ENCODE assay signal across 22 cellular contexts in the genomic region with DNA sequence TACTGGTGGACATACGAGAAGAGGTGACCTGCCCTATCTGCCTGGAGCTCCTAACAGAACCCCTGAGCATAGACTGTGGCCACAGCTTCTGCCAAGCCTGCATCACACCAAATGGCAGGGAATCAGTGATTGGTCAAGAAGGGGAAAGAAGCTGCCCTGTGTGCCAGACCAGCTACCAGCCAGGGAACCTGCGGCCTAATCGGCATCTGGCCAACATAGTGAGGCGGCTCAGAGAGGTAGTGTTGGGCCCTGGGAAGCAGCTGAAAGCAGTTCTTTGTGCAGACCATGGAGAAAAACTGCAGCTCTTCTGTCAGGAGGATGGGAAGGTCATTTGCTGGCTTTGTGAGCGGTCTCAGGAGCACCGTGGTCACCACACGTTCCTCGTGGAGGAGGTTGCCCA. TPM values are rescaled to one million over a fixed set of nuclear protein-coding genes. Genes with fewer than 3 reads are reported as not detected.
DNase-seq lines count a peak whose midpoint lies in the region; ATAC-seq and TF ChIP-seq lines count a peak whose summit lies in the region.
"Had no signal": no experiment of that assay in that cellular context is flagged by ENCODE, and none has a peak within 500 bp of the region (broad histone marks: within the 10 kb centered on the region; RNA-seq: fewer than 3 reads in every experiment).

No MANE protein-coding gene starts in this region.

- ATAC-seq in WTC11: no peak
- ATAC-seq in GM19397 (IDR thresholded peaks at IDR 0.05; ENCODE audit: unreplicated experiment): no peak
- ATAC-seq: K562, SK-N-SH treated with all-trans-retinoic acid at 6 μM for 48 hours had no signal

- no peaks in the 10 kb centered on the region for H3K9me3 ChIP-seq in BLaER1 treated with 17β-estradiol and CSF1 and Interleukin-3, amounts not matched to agents 10 nM and 100 nM (replicated peaks in 1 of 11)
- H3K9me3 ChIP-seq in smooth muscle cell (replicated peaks; ENCODE audit: low read depth) (no peaks in the 10 kb centered on the region), SJCRH30 (replicated peaks) (no peaks in the 10 kb centered on the region)

- H3K79me2 ChIP-seq in smooth muscle cell (ENCODE audit: low read depth): no peaks in the 10 kb centered on the region

- no peak for TF ChIP-seq CTCF in WTC11 (IDR thresholded peaks at IDR 0.05)
- no peak for TF ChIP-seq CTCF in smooth muscle cell (IDR thresholded peaks at IDR 0.05; ENCODE audit: borderline replicate concordance, insufficient read depth, poor library complexity, severe bottlenecking)

- no peak overlapping the region for H2AFZ ChIP-seq in smooth muscle cell (ENCODE audit: low read depth)

- H3K4me3 Mint-ChIP-seq in WTC11: no peak overlapping the region
- H3K4me3 Mint-ChIP-seq: CD4-positive, CD25-positive, alpha-beta regulatory T cell had no signal

- H3K27ac ChIP-seq in BLaER1 treated with 17β-estradiol and CSF1 and Interleukin-3, amounts not matched to agents 10 nM and 100 nM: no peak overlapping the region
- H3K27ac ChIP-seq in smooth muscle cell (ENCODE audit: low read depth) (peak overlapping the region; percentile 74), SJCRH30 (no peak overlapping the region)

- CTCF ChIA-PET in WTC11 (lab: Charles Lee): no interaction called here

- H3K9me3 Mint-ChIP-seq in WTC11: no peaks in the 10 kb centered on the region
- H3K9me3 Mint-ChIP-seq: CD4-positive, CD25-positive, alpha-beta regulatory T cell had no signal

- peaks cover 31% of the 10 kb centered on the region for H3K4me1 Mint-ChIP-seq in WTC11
- H3K4me1 Mint-ChIP-seq: CD4-positive, CD25-positive, alpha-beta regulatory T cell had no signal

- H3K27ac Mint-ChIP-seq in WTC11: peak overlapping the region; percentile 45; the same call in 1 of the 2 replicates
- H3K27ac Mint-ChIP-seq: CD4-positive, CD25-positive, alpha-beta regulatory T cell had no signal

- peaks cover 4% of the 10 kb centered on the region for H3F3A ChIP-seq in smooth muscle cell (ENCODE audit: low read depth)

- POLR2A ChIA-PET in WTC11 (lab: Charles Lee): no interaction called here

- H3K9ac ChIP-seq in BLaER1 treated with 17β-estradiol and CSF1 and Interleukin-3, amounts not matched to agents 10 nM and 100 nM: no peak overlapping the region
- H3K9ac ChIP-seq in smooth muscle cell (ENCODE audit: low read depth): no peak overlapping the region

- H3K36me3 Mint-ChIP-seq in WTC11: peaks cover 50% of the 10 kb centered on the region
- H3K36me3 Mint-ChIP-seq: CD4-positive, CD25-positive, alpha-beta regulatory T cell had no signal

- H3K4me2 ChIP-seq in BLaER1 treated with 17β-estradiol and CSF1 and Interleukin-3, amounts not matched to agents 10 nM and 100 nM: peak overlapping the region in 6 of 11 experiments; percentile 11 to 48 (median 26); a peak in 10 of 22 replicates
- H3K4me2 ChIP-seq in smooth muscle cell: no peak overlapping the region

- no peaks in the 10 kb centered on the region for H3K27me3 ChIP-seq in BLaER1 treated with 17β-estradiol and CSF1 and Interleukin-3, amounts not matched to agents 10 nM and 100 nM
- H3K27me3 ChIP-seq in smooth muscle cell (ENCODE audit: low read depth) (no peaks in the 10 kb centered on the region), SJCRH30 (0 out of 2 replicates have a peak, but pooled peaks cover 3% of the 10 kb centered on the region)

- H3K4me3 ChIP-seq in BLaER1 treated with 17β-estradiol and CSF1 and Interleukin-3, amounts not matched to agents 10 nM and 100 nM: no peak overlapping the region
- H3K4me3 ChIP-seq in smooth muscle cell (no peak overlapping the region), SJCRH30 (no peak overlapping the region)
- H3K4me3 ChIP-seq: K562 had no signal

- peaks cover 6 to 30% (median 21%) of the 10 kb centered on the region in 11 experiments; a peak in 16 of 22 replicates for H3K36me3 ChIP-seq in BLaER1 treated with 17β-estradiol and CSF1 and Interleukin-3, amounts not matched to agents 10 nM and 100 nM
- no peaks in the 10 kb centered on the region for H3K36me3 ChIP-seq in smooth muscle cell (ENCODE audit: low read depth)
- H3K36me3 ChIP-seq in SJCRH30: no peaks in the 10 kb centered on the region

- DNase-seq in WTC11 (ENCODE audit: low spot score): no peak
- peak; percentile 11 for DNase-seq in midbrain (lab: John Stamatoyannopoulos, UW)
- DNase-seq in smooth muscle cell (lab: John Stamatoyannopoulos, UW; ENCODE audit: unreplicated experiment): no peak
- DNase-seq in SJCRH30: no peak
- no peak for DNase-seq in HT-29 (ENCODE audit: low spot score)
- DNase-seq: AML-193; CD4-positive, CD25-positive, alpha-beta regulatory T cell; COR-L47; GDM1; GOT3; MV-4-11; NCI-H1417; NCI-H187 treated with DMSO at 0.1 percent for 48 hours; NCI-H226; NCI-H524; NCI-H82; RPMI8226; SHP77 treated with DMSO at 0.1 percent for 48 hours had no signal

- no peaks in the 10 kb centered on the region; a peak in 1 of 22 replicates for H4K20me1 ChIP-seq in BLaER1 treated with 17β-estradiol and CSF1 and Interleukin-3, amounts not matched to agents 10 nM and 100 nM
- H4K20me1 ChIP-seq in smooth muscle cell (ENCODE audit: low read depth): no peaks in the 10 kb centered on the region

- WGBS in smooth muscle cell (ENCODE audit: low lambda C conversion rate): 94% methylated on average over 8 of the region's 8 CpGs

- no peaks in the 10 kb centered on the region for H3K27me3 Mint-ChIP-seq in WTC11 (ENCODE audit: low read depth)

- H3K4me1 ChIP-seq in BLaER1 treated with 17β-estradiol and CSF1 and Interleukin-3, amounts not matched to agents 10 nM and 100 nM: peaks cover 0 to 21% (median 17%) of the 10 kb centered on the region in 10 experiments; a peak in 14 of 20 replicates
- H3K4me1 ChIP-seq in smooth muscle cell (ENCODE audit: low read depth) (no peaks in the 10 kb centered on the region), SJCRH30 (no peaks in the 10 kb centered on the region)

TF ChIP-seq in WTC11, 78 proteins besides CTCF, POLR2A, EP300 and RAD21 (continues in another document):
- TF ChIP-seq CREM (CRISPR knock-in tag; IDR thresholded peaks at IDR 0.05) (no peak), NR2C2 (CRISPR knock-in tag; IDR thresholded peaks at IDR 0.05) (no peak), SP1 (CRISPR knock-in tag; conservative IDR thresholded peaks at IDR 0.05) (no peak), ZNF416 (CRISPR knock-in tag; IDR thresholded peaks at IDR 0.05) (no peak)
- TF ChIP-seq, protein P1, sequence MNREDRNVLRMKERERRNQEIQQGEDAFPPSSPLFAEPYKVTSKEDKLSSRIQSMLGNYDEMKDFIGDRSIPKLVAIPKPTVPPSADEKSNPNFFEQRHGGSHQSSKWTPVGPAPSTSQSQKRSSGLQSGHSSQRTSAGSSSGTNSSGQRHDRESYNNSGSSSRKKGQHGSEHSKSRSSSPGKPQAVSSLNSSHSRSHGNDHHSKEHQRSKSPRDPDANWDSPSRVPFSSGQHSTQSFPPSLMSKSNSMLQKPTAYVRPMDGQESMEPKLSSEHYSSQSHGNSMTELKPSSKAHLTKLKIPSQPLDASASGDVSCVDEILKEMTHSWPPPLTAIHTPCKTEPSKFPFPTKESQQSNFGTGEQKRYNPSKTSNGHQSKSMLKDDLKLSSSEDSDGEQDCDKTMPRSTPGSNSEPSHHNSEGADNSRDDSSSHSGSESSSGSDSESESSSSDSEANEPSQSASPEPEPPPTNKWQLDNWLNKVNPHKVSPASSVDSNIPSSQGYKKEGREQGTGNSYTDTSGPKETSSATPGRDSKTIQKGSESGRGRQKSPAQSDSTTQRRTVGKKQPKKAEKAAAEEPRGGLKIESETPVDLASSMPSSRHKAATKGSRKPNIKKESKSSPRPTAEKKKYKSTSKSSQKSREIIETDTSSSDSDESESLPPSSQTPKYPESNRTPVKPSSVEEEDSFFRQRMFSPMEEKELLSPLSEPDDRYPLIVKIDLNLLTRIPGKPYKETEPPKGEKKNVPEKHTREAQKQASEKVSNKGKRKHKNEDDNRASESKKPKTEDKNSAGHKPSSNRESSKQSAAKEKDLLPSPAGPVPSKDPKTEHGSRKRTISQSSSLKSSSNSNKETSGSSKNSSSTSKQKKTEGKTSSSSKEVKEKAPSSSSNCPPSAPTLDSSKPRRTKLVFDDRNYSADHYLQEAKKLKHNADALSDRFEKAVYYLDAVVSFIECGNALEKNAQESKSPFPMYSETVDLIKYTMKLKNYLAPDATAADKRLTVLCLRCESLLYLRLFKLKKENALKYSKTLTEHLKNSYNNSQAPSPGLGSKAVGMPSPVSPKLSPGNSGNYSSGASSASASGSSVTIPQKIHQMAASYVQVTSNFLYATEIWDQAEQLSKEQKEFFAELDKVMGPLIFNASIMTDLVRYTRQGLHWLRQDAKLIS (CRISPR knock-in tag; IDR thresholded peaks at IDR 0.05; ENCODE audit: borderline replicate concordance): no peak

RNA-seq across cellular contexts. Expression of gene TRIM6, which starts 6.9 kb away (rescaled TPM):
- total RNA-seq in WTC11 (2021): 25.4 to 30.2 TPM (median 30.0 TPM) in 3 replicates
- total RNA-seq in smooth muscle cell: 5.6 and 10.0 TPM in 2 replicates
- 3.7 and 11.7 TPM in 2 replicates for polyA plus RNA-seq in smooth muscle cell
- total RNA-seq in SJCRH30 (2014; rRNA removed; shearing (Covaris generic)): not detected in 2 replicates
- total RNA-seq in HT-29 (2014; rRNA removed; shearing (Covaris generic)): 0.47 and 2.7 TPM in 2 replicates
- total RNA-seq: CD4-positive, CD25-positive, alpha-beta regulatory T cell had no signal

RNA-seq across cellular contexts. Expression of gene TRIM34, which starts 21.5 kb away (rescaled TPM):
- total RNA-seq in WTC11 (2021) (0.66 to 1.6 TPM (median 0.71 TPM) in 3 replicates), smooth muscle cell (6.7 and 7.5 TPM in 2 replicates)
- polyA plus RNA-seq in smooth muscle cell: 4.1 and 6.3 TPM in 2 replicates
- total RNA-seq in SJCRH30 (2014; rRNA removed; shearing (Covaris generic)): not detected in 2 replicates
- total RNA-seq in HT-29 (2014; rRNA removed; shearing (Covaris generic)): 2.8 and 4.7 TPM in 2 replicates

RNA-seq across cellular contexts. Expression of gene OR52B6, which starts 22.6 kb away (rescaled TPM):
- total RNA-seq in WTC11 (2021) (not detected in 3 replicates), smooth muscle cell (not detected in 2 replicates)
- not detected in 2 replicates for polyA plus RNA-seq in smooth muscle cell
- not detected in 2 replicates for total RNA-seq in SJCRH30 (2014; rRNA removed; shearing (Covaris generic))
- total RNA-seq in HT-29 (2014; rRNA removed; shearing (Covaris generic)): not detected in 2 replicates
- total RNA-seq: CD4-positive, CD25-positive, alpha-beta regulatory T cell; K562 had no signal
- polyA plus RNA-seq: CD4-positive, CD25-positive, alpha-beta regulatory T cell; K562 had no signal

RNA-seq across cellular contexts. Expression of gene OR52H1, which starts 55.0 kb away (rescaled TPM):
- total RNA-seq in WTC11 (2021) (not detected in 3 replicates), smooth muscle cell (not detected in 2 replicates)
- polyA plus RNA-seq in smooth muscle cell: not detected in 2 replicates
- total RNA-seq in SJCRH30 (2014; rRNA removed; shearing (Covaris generic)): not detected in 2 replicates
- not detected in 2 replicates for total RNA-seq in HT-29 (2014; rRNA removed; shearing (Covaris generic))
- polyA plus RNA-seq: CD4-positive, CD25-positive, alpha-beta regulatory T cell; K562 had no signal
